ENCODE assay signal across 10 cellular contexts in genomic region chr1:109794319-109795132, GRCh38. TPM values are rescaled to one million over a fixed set of nuclear protein-coding genes. Genes with fewer than 3 reads are reported as not detected.
DNase-seq lines count a peak whose midpoint lies in the region; ATAC-seq and TF ChIP-seq lines count a peak whose summit lies in the region.
"Had no signal": no experiment of that assay in that cellular context is flagged by ENCODE, and none has a peak within 500 bp of the region (broad histone marks: within the 10 kb centered on the region; RNA-seq: fewer than 3 reads in every experiment).

No MANE protein-coding gene starts in this region.

- H3K4me1 Mint-ChIP-seq in chondrocyte (ENCODE audit: low read depth) (peaks cover 48% of the 10 kb centered on the region), neural progenitor cell (peaks cover 43% of the 10 kb centered on the region)

- H3K27ac Mint-ChIP-seq in chondrocyte (ENCODE audit: unreplicated experiment), result no peak overlapping the region
- peak overlapping the region; percentile 57 for H3K27ac Mint-ChIP-seq in neural progenitor cell

- peaks cover 19% of the 10 kb centered on the region for H3K4me1 ChIP-seq in neural progenitor cell

- H3K4me3 Mint-ChIP-seq in chondrocyte (ENCODE audit: unreplicated experiment) (no peak overlapping the region), neural progenitor cell (no peak overlapping the region)

- DNase-seq in Daoy (ENCODE audit: low read depth) (peak; percentile 41), NCI-H526 treated with DMSO at 0.1 percent for 48 hours (lab: John Stamatoyannopoulos, UW) (peak; percentile 15), chondrocyte (ENCODE audit: low spot score) (peak; percentile 81), neural progenitor cell (ENCODE audit: low spot score) (no peak), midbrain (lab: John Stamatoyannopoulos, UW) (no peak), NAMALWA (ENCODE audit: low spot score) (no peak), medulla oblongata (ENCODE audit: extremely low spot score) (no peak)
- DNase-seq: NCI-H187 treated with DMSO at 0.1 percent for 48 hours had no signal

- H3K79me2 ChIP-seq in neural progenitor cell (ENCODE audit: low read depth), result no peaks in the 10 kb centered on the region

- no peak for TF ChIP-seq CTCF in chondrocyte (IDR thresholded peaks at IDR 0.05)
- TF ChIP-seq CTCF in neural progenitor cell (IDR thresholded peaks at IDR 0.05), result no peak

- H3K4me2 ChIP-seq in neural progenitor cell, result no peak overlapping the region

- H3K9me3 Mint-ChIP-seq in chondrocyte (ENCODE audit: low read depth) (no peaks in the 10 kb centered on the region), neural progenitor cell (no peaks in the 10 kb centered on the region)

- H3K27ac ChIP-seq in neural progenitor cell, result no peak overlapping the region

- H4K20me1 ChIP-seq in neural progenitor cell (ENCODE audit: low read depth), result no peaks in the 10 kb centered on the region

- H3K9ac ChIP-seq in neural progenitor cell, result no peak overlapping the region

- no peak overlapping the region for H2AFZ ChIP-seq in neural progenitor cell (replicated peaks)

- no peaks in the 10 kb centered on the region for H3F3A ChIP-seq in neural progenitor cell (ENCODE audit: low read depth)

- H3K27me3 Mint-ChIP-seq in chondrocyte (ENCODE audit: low read depth) (no peaks in the 10 kb centered on the region), neural progenitor cell (ENCODE audit: insufficient read depth, low read depth) (peaks cover 11% of the 10 kb centered on the region)

- no peak for ATAC-seq in HG03039 (IDR thresholded peaks at IDR 0.05; ENCODE audit: unreplicated experiment)

- H3K9me3 ChIP-seq in neural progenitor cell (ENCODE audit: low read depth), result no peaks in the 10 kb centered on the region

- H3K4me3 ChIP-seq in neural progenitor cell, result no peak overlapping the region

- H3K36me3 Mint-ChIP-seq in chondrocyte (ENCODE audit: low read depth) (no peaks in the 10 kb centered on the region), neural progenitor cell (no peaks in the 10 kb centered on the region)

- no peaks in the 10 kb centered on the region for H3K27me3 ChIP-seq in neural progenitor cell

- no peaks in the 10 kb centered on the region for H3K36me3 ChIP-seq in neural progenitor cell

RNA-seq across cellular contexts. Expression of gene EPS8L3, which starts 30.8 kb away (rescaled TPM):
- total RNA-seq in Daoy (2014; rRNA removed; shearing (Covaris generic)), result not detected in 2 replicates
- total RNA-seq in chondrocyte (not detected in 3 replicates), neural progenitor cell (ENCODE audit: low replicate concordance) (not detected in 2 replicates)
- total RNA-seq: frontal cortex had no signal

RNA-seq across cellular contexts. Expression of gene GSTM3, which starts 53.7 kb away (rescaled TPM):
- 194 and 206 TPM in 2 replicates for total RNA-seq in Daoy (2014; rRNA removed; shearing (Covaris generic))
- 51.2 to 63.8 TPM (median 61.5 TPM) in 3 replicates for total RNA-seq in chondrocyte
- total RNA-seq in neural progenitor cell (ENCODE audit: low replicate concordance), result 6.4 and 12.9 TPM in 2 replicates

Comparison
In these comparisons a context has a peak if more than half of its experiments do, and no peak if none do; other contexts are left out.
1. DNase-seq: peak in Daoy (single experiment), NCI-H526 treated with DMSO at 0.1 percent for 48 hours (single experiment) and chondrocyte (single experiment); none in neural progenitor cell (single experiment), midbrain (single experiment), NAMALWA (single experiment) and medulla oblongata (single experiment).